ENCODE assay signal across 14 cellular contexts in the genomic region with DNA sequence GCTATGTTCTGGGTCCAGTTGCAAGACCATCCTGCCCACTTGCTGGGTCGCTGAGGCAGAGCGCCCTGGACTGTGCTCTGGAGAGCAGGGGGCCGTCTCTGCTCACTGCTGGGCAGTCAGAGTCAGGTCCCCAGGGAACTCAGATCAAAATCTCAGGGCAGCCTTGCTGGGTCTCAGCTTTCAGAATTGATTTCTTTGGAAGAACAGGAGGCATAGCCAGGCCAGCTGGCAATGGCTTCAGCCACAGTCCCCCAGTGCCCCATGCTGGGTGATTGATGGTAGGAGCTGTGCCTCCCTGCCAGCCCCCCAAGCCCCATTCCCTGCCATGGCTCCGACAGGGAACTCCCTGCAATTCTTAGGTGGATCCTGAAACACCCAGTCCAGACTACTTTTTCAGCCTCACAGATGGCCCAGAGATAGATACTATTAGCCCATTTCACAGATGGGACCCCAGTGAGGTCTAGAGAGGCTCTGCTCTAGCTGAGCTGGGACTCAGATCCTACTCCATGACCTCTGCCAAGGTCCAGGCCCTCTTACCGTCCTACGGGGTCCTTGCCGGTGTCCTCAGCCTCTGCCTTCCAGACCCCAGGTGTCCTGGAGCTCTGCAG. TPM values are rescaled to one million over a fixed set of nuclear protein-coding genes. Genes with fewer than 3 reads are reported as not detected.
DNase-seq lines count a peak whose midpoint lies in the region; ATAC-seq and TF ChIP-seq lines count a peak whose summit lies in the region.
"Had no signal": no experiment of that assay in that cellular context is flagged by ENCODE, and none has a peak within 500 bp of the region (broad histone marks: within the 10 kb centered on the region; RNA-seq: fewer than 3 reads in every experiment).

No MANE protein-coding gene starts in this region.

- DNase-seq in IMR-90 (no peak), coronary artery (ENCODE audit: low spot score) (peak; percentile 72), mesenchymal stem cell (no peak), COR-L47 (lab: John Stamatoyannopoulos, UW) (no peak)
- DNase-seq: activated CD4-positive, CD25-positive, alpha-beta regulatory T cell treated with anti-CD3 and anti-CD28 coated beads, Interleukin-2, amount 50 U/mL, for 72 hours; activated T-cell treated with anti-CD3 and anti-CD28 coated beads, Interleukin-2, amount 50 U/mL, for 24 hours; C1 segment of cervical spinal cord; hypothalamus; SW 1271 had no signal

- H4K91ac ChIP-seq in IMR-90 (ENCODE audit: insufficient read depth, low read depth, low read length) (no peak overlapping the region), mesenchymal stem cell (ENCODE audit: low read length) (peak overlapping the region; percentile 76)

- H3K9me3 ChIP-seq in IMR-90 (ENCODE audit: control insufficient read depth, insufficient read depth, low read length) = peaks cover 3% of the 10 kb centered on the region
- no peaks in the 10 kb centered on the region for H3K9me3 ChIP-seq in mesenchymal stem cell (ENCODE audit: control insufficient read depth, low read length)
- H3K9me3 ChIP-seq: pancreas had no signal

- H3K27ac ChIP-seq in IMR-90 (ENCODE audit: insufficient read depth, low read length) (no peak overlapping the region), coronary artery (peak overlapping the region; percentile 93 to 94), mesenchymal stem cell (ENCODE audit: low read length, poor library complexity, severe bottlenecking) (no peak overlapping the region), temporal lobe (ENCODE audit: low read depth, low read length) (peak overlapping the region; percentile 70)
- H3K27ac ChIP-seq: pancreas had no signal

- no peak overlapping the region for H3K23ac ChIP-seq in IMR-90 (ENCODE audit: low read depth, low read length)
- H3K23ac ChIP-seq in mesenchymal stem cell (ENCODE audit: low read length in 2 of 2) = no peak overlapping the region

- no peak overlapping the region for H3K4ac ChIP-seq in IMR-90 (ENCODE audit: low read depth, low read length)
- peak overlapping the region; percentile 25 to 47 for H3K4ac ChIP-seq in mesenchymal stem cell (ENCODE audit: low read depth in 1 of 2, low read length in 2 of 2)

- no peak for TF ChIP-seq RAD21 in IMR-90 (IDR thresholded peaks at IDR 0.05; ENCODE audit: low read length)

- TF ChIP-seq POLR2A in IMR-90 (IDR thresholded peaks at IDR 0.05; ENCODE audit: low read depth, low read length) = no peak

- H3K79me1 ChIP-seq in IMR-90 (ENCODE audit: low read depth in 1 of 2, low read length in 2 of 2) = peaks cover 0 to 13% of the 10 kb centered on the region in 2 experiments; a peak in 1 of 4 replicates
- H3K79me1 ChIP-seq in mesenchymal stem cell (replicated peaks; ENCODE audit: low read length, poor library complexity, severe bottlenecking) = no peaks in the 10 kb centered on the region

- H3K4me1 ChIP-seq in IMR-90 (ENCODE audit: control insufficient read depth, insufficient read depth, low read length) (peaks cover 21% of the 10 kb centered on the region), mesenchymal stem cell (ENCODE audit: control insufficient read depth, insufficient read depth, low read depth, low read length) (peaks cover 32% of the 10 kb centered on the region)
- H3K4me1 ChIP-seq: pancreas had no signal

- H3K36me3 ChIP-seq in IMR-90 (ENCODE audit: control insufficient read depth, insufficient read depth, low read length) = no peaks in the 10 kb centered on the region
- no peaks in the 10 kb centered on the region for H3K36me3 ChIP-seq in mesenchymal stem cell (ENCODE audit: control insufficient read depth in 1 of 2, insufficient read depth in 2 of 2, low read depth in 1 of 2, low read length in 2 of 2)
- H3K36me3 ChIP-seq: pancreas had no signal

- 73% methylated on average over 6 of the region's 7 CpGs; no CpG with 5 or more reads in 1 of the 2 experiments for WGBS in IMR-90 (ENCODE audit: extremely low coverage in 2 of 2, insufficient read length in 1 of 2), 2 experiments
- 82% methylated on average over 7 of the region's 7 CpGs for WGBS in mesenchymal stem cell

- intact Hi-C loops in IMR-90 (cut with micrococcal nuclease) = no loop called here

- H2AK9ac ChIP-seq in IMR-90 (replicated peaks; ENCODE audit: low read depth, low read length, poor library complexity) = peak overlapping the region; percentile 78

- ATAC-seq in IMR-90 (ENCODE audit: low read depth) (no peak), HG02884 (IDR thresholded peaks at IDR 0.05; ENCODE audit: unreplicated experiment) (no peak), HG02885 (IDR thresholded peaks at IDR 0.05; ENCODE audit: poor library complexity, unreplicated experiment) (no peak)
- ATAC-seq: pancreas had no signal

- H4K5ac ChIP-seq in IMR-90 (ENCODE audit: low read depth, low read length) = no peak overlapping the region

- H2AFZ ChIP-seq in IMR-90 (replicated peaks; ENCODE audit: low read length, poor library complexity) = no peak overlapping the region
- no peak overlapping the region for H2AFZ ChIP-seq in mesenchymal stem cell (ENCODE audit: low read depth, low read length)

- H2BK15ac ChIP-seq in IMR-90 (ENCODE audit: low read depth, low read length) (no peak overlapping the region), mesenchymal stem cell (ENCODE audit: low read depth, poor library complexity, severe bottlenecking) (peak overlapping the region; percentile 15)

- TF ChIP-seq CTCF in IMR-90 (conservative IDR thresholded peaks at IDR 0.05; ENCODE audit: low read depth, low read length) (no peak), coronary artery (IDR thresholded peaks at IDR 0.05) (no peak)

- H2AK5ac ChIP-seq in IMR-90 (ENCODE audit: low read depth, low read length) (no peak overlapping the region), mesenchymal stem cell (ENCODE audit: low read length, severe bottlenecking) (no peak overlapping the region)

- H3K27me3 ChIP-seq in IMR-90 (ENCODE audit: control insufficient read depth, insufficient read depth, low read length) = no peaks in the 10 kb centered on the region
- no peaks in the 10 kb centered on the region for H3K27me3 ChIP-seq in mesenchymal stem cell (ENCODE audit: control insufficient read depth in 1 of 2, insufficient read depth in 1 of 2, low read length in 2 of 2)
- H3K27me3 ChIP-seq: pancreas had no signal

- POLR2A ChIA-PET in IMR-90 (lab: Charles Lee; ENCODE audit: unreplicated experiment) = no interaction called here

- no peak overlapping the region for H3K56ac ChIP-seq in IMR-90 (ENCODE audit: extremely low read depth, insufficient read depth, low read length)

- H3K9me1 ChIP-seq in IMR-90 (ENCODE audit: insufficient read depth, low read length) = peaks cover 12% of the 10 kb centered on the region

- H3K4me2 ChIP-seq in IMR-90 (ENCODE audit: low read depth, low read length) = no peak overlapping the region
- H3K4me2 ChIP-seq in mesenchymal stem cell (ENCODE audit: low read length, poor library complexity, severe bottlenecking) = no peak overlapping the region

- BruUV-seq in IMR-90 (replicated peaks; lab: Mats Ljungman, UMichigan) = no TSS peak

- H3K18ac ChIP-seq in IMR-90 (ENCODE audit: low read depth, low read length) = no peak overlapping the region
- peak overlapping the region; percentile 29 to 67 for H3K18ac ChIP-seq in mesenchymal stem cell (ENCODE audit: low read depth in 1 of 2, low read length in 2 of 2)

- H2BK120ac ChIP-seq in IMR-90 (ENCODE audit: low read depth, low read length) = no peak overlapping the region
- no peak overlapping the region for H2BK120ac ChIP-seq in mesenchymal stem cell (ENCODE audit: low read depth, low read length)

- H2BK5ac ChIP-seq in IMR-90 (ENCODE audit: low read depth, low read length, poor library complexity, severe bottlenecking) (no peak overlapping the region), mesenchymal stem cell (ENCODE audit: low read depth, low read length, poor library complexity, severe bottlenecking) (no peak overlapping the region)

- H2BK20ac ChIP-seq in IMR-90 (ENCODE audit: low read depth, low read length) = peak overlapping the region; percentile 61; the same call in 1 of the 2 replicates

- no peak overlapping the region for H3K4me3 ChIP-seq in IMR-90 (ENCODE audit: insufficient read depth, low read depth, low read length)
- H3K4me3 ChIP-seq in coronary artery = peak overlapping the region; percentile 66
- no peak overlapping the region for H3K4me3 ChIP-seq in mesenchymal stem cell (ENCODE audit: insufficient read depth in 1 of 2, low read depth in 1 of 2, low read length in 2 of 2)
- H3K4me3 ChIP-seq: pancreas had no signal

- in situ Hi-C loops in IMR-90 (cut with MboI; ENCODE audit: low sequenced_read_pairs) = no loop called here

- no peak overlapping the region for H4K8ac ChIP-seq in IMR-90 (ENCODE audit: low read depth in 2 of 2, low read length in 2 of 2)
- H4K8ac ChIP-seq in mesenchymal stem cell (ENCODE audit: low read length) = peak overlapping the region; percentile 78

- H2BK12ac ChIP-seq in mesenchymal stem cell (ENCODE audit: low read length in 2 of 2) = peak overlapping the region; percentile 73 to 99

- no peak overlapping the region for H3K9ac ChIP-seq in IMR-90 (ENCODE audit: low read depth, low read length)
- peak overlapping the region; percentile 26 for H3K9ac ChIP-seq in mesenchymal stem cell (ENCODE audit: low read length)

- no peaks in the 10 kb centered on the region for H4K20me1 ChIP-seq in IMR-90 (ENCODE audit: insufficient read depth, low read length)

- dilution Hi-C loops in IMR-90 (cut with HindIII; ENCODE audit: low sequenced_read_pairs, unreplicated experiment) = no loop called here

- CTCF ChIA-PET in IMR-90 (lab: Yijun Ruan, JAX) = no interaction called here

- H3K14ac ChIP-seq in IMR-90 (replicated peaks; ENCODE audit: low read depth, low read length) (no peak overlapping the region), mesenchymal stem cell (ENCODE audit: low read length in 2 of 2) (peak overlapping the region in 1 of 2 experiments; percentile 41)

RNA-seq across cellular contexts. Expression of a gene that starts 0.5 kb away (rescaled TPM):
- total RNA-seq in IMR-90 (2012; rRNA removed) = 0.56 and 1.8 TPM in 2 replicates
- polyA plus RNA-seq in IMR-90 (2012; rRNA removed) = 1.0 and 1.6 TPM in 2 replicates
- 0.40 and 0.51 TPM in 2 replicates for polyA plus RNA-seq in IMR-90 (2012; cell fraction: cytosol; rRNA removed)
- 3.8 and 4.2 TPM in 2 replicates for polyA plus RNA-seq in IMR-90 (2012; cell fraction: nucleus; rRNA removed; ENCODE audit: low replicate concordance)
- polyA plus RNA-seq in mesenchymal stem cell (2013, experiment 1 of 2) = 0.41 TPM
- polyA plus RNA-seq in mesenchymal stem cell (2013, experiment 2 of 2) = 0.34 TPM
- 5.2 TPM for total RNA-seq in temporal lobe

RNA-seq across cellular contexts. Expression of a gene that starts 1.5 kb away (rescaled TPM):
- total RNA-seq in IMR-90 (2012; rRNA removed) (10.6 and 11.9 TPM in 2 replicates), temporal lobe (0.98 TPM)
- 17.9 and 19.0 TPM in 2 replicates for polyA plus RNA-seq in IMR-90 (2012; rRNA removed)
- 19.4 and 24.5 TPM in 2 replicates for polyA plus RNA-seq in IMR-90 (2012; cell fraction: cytosol; rRNA removed)
- 12.2 and 13.8 TPM in 2 replicates for polyA plus RNA-seq in IMR-90 (2012; cell fraction: nucleus; rRNA removed; ENCODE audit: low replicate concordance)
- 12.8 TPM for polyA plus RNA-seq in mesenchymal stem cell (2013, experiment 1 of 2)
- polyA plus RNA-seq in mesenchymal stem cell (2013, experiment 2 of 2) = 12.6 TPM

RNA-seq across cellular contexts. Expression of a gene that starts 11.3 kb away (rescaled TPM):
- 2.3 and 2.5 TPM in 2 replicates for total RNA-seq in IMR-90 (2012; rRNA removed)
- polyA plus RNA-seq in IMR-90 (2012; rRNA removed) = 7.2 and 12.4 TPM in 2 replicates
- polyA plus RNA-seq in IMR-90 (2012; cell fraction: cytosol; rRNA removed) = 4.7 and 10.7 TPM in 2 replicates
- polyA plus RNA-seq in IMR-90 (2012; cell fraction: nucleus; rRNA removed; ENCODE audit: low replicate concordance) = 1.4 and 1.5 TPM in 2 replicates
- polyA plus RNA-seq in mesenchymal stem cell (2013, experiment 1 of 2) = 0.30 TPM
- polyA plus RNA-seq in mesenchymal stem cell (2013, experiment 2 of 2) = 0.23 TPM
- 0.98 TPM for total RNA-seq in temporal lobe
- total RNA-seq: astrocyte had no signal

Comparison
In these comparisons a context has a peak if more than half of its experiments do, and no peak if none do; other contexts are left out.
1. H3K27ac ChIP-seq: peak in coronary artery (2 of 2) and temporal lobe (single experiment); none in IMR-90 (single experiment) and mesenchymal stem cell (single experiment).